Comparison of ENCODE assay signal across 17 cellular contexts in the genomic region with DNA sequence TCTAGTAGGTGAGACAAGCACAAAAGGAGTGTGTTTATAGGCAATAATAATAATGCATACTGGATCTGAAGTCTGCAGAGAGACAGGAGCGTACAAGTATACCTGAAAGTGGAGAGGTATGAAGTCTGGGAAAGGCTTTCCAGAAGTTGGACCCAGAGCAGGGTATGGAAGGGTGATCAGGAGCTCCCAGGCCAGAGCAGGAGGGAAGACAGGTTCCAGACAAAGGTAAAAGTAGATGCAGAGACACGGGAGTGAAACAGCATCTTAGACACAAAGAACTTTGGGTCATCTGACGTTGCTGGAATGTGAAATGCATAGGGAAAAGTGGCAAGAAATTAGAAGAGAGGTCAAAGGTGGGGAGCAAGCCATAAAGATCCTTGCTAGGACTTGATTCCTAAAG.
"Had no signal": no experiment of that assay in that cellular context is flagged by ENCODE, and none has a peak within 500 bp of the region (broad histone marks: within the 10 kb centered on the region; RNA-seq: fewer than 3 reads in every experiment).

No MANE protein-coding gene starts in this region.

- H3K27ac Mint-ChIP-seq: dendritic cell treated with granulocyte-macrophage colony-stimulating factor and Interleukin-4, amounts not matched to agents 40 ng/mL and 50 ng/mL, for 4 days; stimulated activated naive B cell treated with anti-CD40 and anti-IgM and Interleukin-4, amounts not matched to agents 10 μg/mL and 1 μg/mL and 100 μg/mL, for 72 hours had no signal

- H3K27me3 ChIP-seq: esophagus squamous epithelium, right lobe of liver, testis had no signal

- H3K4me3 Mint-ChIP-seq: dendritic cell treated with granulocyte-macrophage colony-stimulating factor and Interleukin-4, amounts not matched to agents 40 ng/mL and 50 ng/mL, for 4 days; immature natural killer cell; naive B cell; nephron; stimulated activated naive B cell treated with anti-CD40 and anti-IgM and Interleukin-4, amounts not matched to agents 10 μg/mL and 1 μg/mL and 100 μg/mL, for 72 hours; stimulated activated naive CD8-positive, alpha-beta T cell treated with anti-CD3 and anti-CD28 coated beads, Interleukin-15, amount 100 ng/mL, for 72 hours had no signal

- H3K36me3 Mint-ChIP-seq: naive B cell had no signal

- H3K9me3 ChIP-seq: esophagus squamous epithelium, psoas muscle, right lobe of liver, testis had no signal

- H3K27me3 Mint-ChIP-seq: dendritic cell treated with granulocyte-macrophage colony-stimulating factor and Interleukin-4, amounts not matched to agents 40 ng/mL and 50 ng/mL, for 4 days; naive B cell; stimulated activated naive B cell treated with anti-CD40 and anti-IgM and Interleukin-4, amounts not matched to agents 10 μg/mL and 1 μg/mL and 100 μg/mL, for 72 hours; stimulated activated naive CD8-positive, alpha-beta T cell treated with anti-CD3 and anti-CD28 coated beads, Interleukin-15, amount 100 ng/mL, for 72 hours had no signal

- ATAC-seq: psoas muscle; right lobe of liver; stimulated activated naive B cell treated with anti-CD40 and anti-IgM and Interleukin-4, amounts not matched to agents 10 μg/mL and 1 μg/mL and 100 μg/mL, for 72 hours; stimulated activated naive CD8-positive, alpha-beta T cell treated with anti-CD3 and anti-CD28 coated beads, Interleukin-15, amount 100 ng/mL, for 72 hours had no signal

- DNase-seq: esophagus squamous epithelium; foreskin fibroblast; immature natural killer cell; kidney glomerular epithelial cell; mesendoderm; naive B cell; psoas muscle; retina; right lobe of liver; stimulated activated CD4-positive, alpha-beta T cell treated with anti-CD3 and anti-CD28 coated beads, Interleukin-4, amount 100 ng/mL, for 24 hours; stimulated activated naive B cell treated with anti-CD40 and anti-IgM and Interleukin-4, amounts not matched to agents 10 μg/mL and 1 μg/mL and 100 μg/mL, for 72 hours; stimulated activated naive CD8-positive, alpha-beta T cell treated with anti-CD3 and anti-CD28 coated beads, Interleukin-15, amount 100 ng/mL, for 72 hours; testis; trophoblast cell had no signal

- H3K4me3 ChIP-seq: esophagus squamous epithelium, psoas muscle, right lobe of liver, testis had no signal

- H3K27ac ChIP-seq: esophagus squamous epithelium, parathyroid adenoma, psoas muscle, right lobe of liver, testis had no signal

- H3K4me1 Mint-ChIP-seq: naive B cell; stimulated activated naive B cell treated with anti-CD40 and anti-IgM and Interleukin-4, amounts not matched to agents 10 μg/mL and 1 μg/mL and 100 μg/mL, for 72 hours; stimulated activated naive CD8-positive, alpha-beta T cell treated with anti-CD3 and anti-CD28 coated beads, Interleukin-15, amount 100 ng/mL, for 72 hours had no signal

- H3K9me3 Mint-ChIP-seq: dendritic cell treated with granulocyte-macrophage colony-stimulating factor and Interleukin-4, amounts not matched to agents 40 ng/mL and 50 ng/mL, for 4 days; immature natural killer cell; naive B cell; nephron; stimulated activated naive B cell treated with anti-CD40 and anti-IgM and Interleukin-4, amounts not matched to agents 10 μg/mL and 1 μg/mL and 100 μg/mL, for 72 hours; stimulated activated naive CD8-positive, alpha-beta T cell treated with anti-CD3 and anti-CD28 coated beads, Interleukin-15, amount 100 ng/mL, for 72 hours had no signal

- H3K4me1 ChIP-seq: esophagus squamous epithelium, parathyroid adenoma, psoas muscle, right lobe of liver, testis had no signal

- H3K36me3 ChIP-seq: right lobe of liver had no signal
